In the genomic region with DNA sequence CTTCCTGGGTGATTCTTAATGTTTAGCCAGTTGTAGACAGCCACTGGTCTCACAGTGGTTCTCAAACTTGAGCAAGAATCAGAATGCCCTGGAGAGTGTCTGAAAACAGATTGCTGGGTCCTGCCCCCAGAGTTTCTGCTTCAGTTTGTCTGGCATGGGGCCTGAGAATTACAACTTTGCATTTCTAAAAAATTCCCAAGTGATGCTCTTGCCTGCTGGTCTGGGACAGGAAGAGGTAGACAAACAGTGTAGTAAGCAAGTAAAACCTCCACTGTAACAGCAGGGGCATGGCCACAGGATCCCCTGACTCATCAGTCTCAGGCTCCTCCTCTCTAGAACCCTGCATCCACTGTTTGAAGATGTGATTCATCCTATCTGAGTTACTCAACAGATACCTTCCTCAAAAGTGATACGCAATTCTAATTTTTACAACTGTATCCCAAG, we compare ENCODE assay signal across 1 cellular context.
TF ChIP-seq lines count a peak whose summit lies in the region.

No MANE protein-coding gene starts in this region.

TF ChIP-seq in SK-N-SH, 30 proteins besides CTCF, POLR2A, EP300 and RAD21 (continued from another document):
- TF ChIP-seq, protein P1, sequence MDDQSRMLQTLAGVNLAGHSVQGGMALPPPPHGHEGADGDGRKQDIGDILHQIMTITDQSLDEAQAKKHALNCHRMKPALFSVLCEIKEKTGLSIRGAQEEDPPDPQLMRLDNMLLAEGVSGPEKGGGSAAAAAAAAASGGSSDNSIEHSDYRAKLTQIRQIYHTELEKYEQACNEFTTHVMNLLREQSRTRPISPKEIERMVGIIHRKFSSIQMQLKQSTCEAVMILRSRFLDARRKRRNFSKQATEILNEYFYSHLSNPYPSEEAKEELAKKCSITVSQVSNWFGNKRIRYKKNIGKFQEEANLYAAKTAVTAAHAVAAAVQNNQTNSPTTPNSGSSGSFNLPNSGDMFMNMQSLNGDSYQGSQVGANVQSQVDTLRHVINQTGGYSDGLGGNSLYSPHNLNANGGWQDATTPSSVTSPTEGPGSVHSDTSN (IDR thresholded peaks at IDR 0.05): peak; percentile 27; the same call in 1 of the 2 replicates
- TF ChIP-seq FOXJ3 (CRISPR knock-in tag; IDR thresholded peaks at IDR 0.05) (no peak), POLR2AphosphoS5 (IDR thresholded peaks at IDR 0.05; ENCODE audit: low read depth, low read length) (no peak)
TF ChIP-seq in SK-N-SH: peak in this region for 8.
